ENCODE assay signal across 26 cellular contexts in the genomic region with DNA sequence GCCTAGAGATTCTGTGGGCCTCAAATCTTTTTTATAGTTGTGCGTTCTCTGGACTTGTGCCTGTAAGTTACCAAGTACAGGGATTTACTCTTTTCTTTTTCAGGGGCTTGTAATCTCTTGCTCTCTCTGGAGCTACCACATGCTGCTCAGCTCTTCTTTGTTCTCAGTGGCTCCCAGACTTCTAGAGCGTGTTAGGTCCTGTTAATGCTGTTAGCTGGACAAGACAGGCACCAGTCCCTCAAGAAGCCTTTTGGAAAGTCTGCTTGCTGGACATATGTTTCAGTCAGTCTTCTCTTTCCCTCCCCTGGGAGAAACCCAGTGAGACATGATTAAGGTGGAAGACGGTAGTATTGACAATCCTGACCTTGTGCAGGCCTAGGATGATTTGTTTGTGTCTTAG. TPM values are rescaled to one million over a fixed set of nuclear protein-coding genes. Genes with fewer than 3 reads are reported as not detected.
"Had no signal": no experiment of that assay in that cellular context is flagged by ENCODE, and none has a peak within 500 bp of the region (broad histone marks: within the 10 kb centered on the region; RNA-seq: fewer than 3 reads in every experiment).

No MANE protein-coding gene starts in this region.

- H3K36me3 ChIP-seq: esophagus squamous epithelium, prostate gland, stomach, thoracic aorta, transverse colon had no signal

- H3K27ac ChIP-seq: dorsolateral prefrontal cortex, epithelial cell of prostate, esophagus squamous epithelium, hepatocyte, parathyroid adenoma, prostate gland, skin epidermis, stomach, thoracic aorta, transverse colon had no signal

- H3K4me3 ChIP-seq: dorsolateral prefrontal cortex, esophagus squamous epithelium, hepatocyte, lung, prostate gland, skin epidermis, stomach, thoracic aorta, transverse colon had no signal

- H3K36me3 Mint-ChIP-seq: naive B cell had no signal

- H3K27ac Mint-ChIP-seq: naive B cell, nephron had no signal

- H3K27me3 Mint-ChIP-seq: naive B cell had no signal

- H3K4me3 Mint-ChIP-seq: naive B cell, nephron had no signal

- DNase-seq: cortex of kidney; dorsolateral prefrontal cortex; effector memory CD4-positive, alpha-beta T cell; esophagus squamous epithelium; foreskin fibroblast; head of caudate nucleus; left colon; left ventricle myocardium superior; mesenchymal stem cell; midbrain; naive B cell; retina; stimulated activated naive CD4-positive, alpha-beta T cell; stomach; substantia nigra; transverse colon had no signal

- ATAC-seq: left colon, left ventricle myocardium superior, sciatic nerve had no signal

- H3K27me3 ChIP-seq: dorsolateral prefrontal cortex, esophagus squamous epithelium, hepatocyte, stomach, transverse colon had no signal

- H3K4me1 ChIP-seq: parathyroid adenoma, prostate gland, transverse colon had no signal

- H3K9me3 ChIP-seq: esophagus squamous epithelium, prostate gland, thoracic aorta had no signal

- H3K4me1 Mint-ChIP-seq: naive B cell had no signal

RNA-seq across cellular contexts. Expression of a gene that starts 29.4 kb away (rescaled TPM):
- total RNA-seq: kidney epithelial cell, left ventricle myocardium superior had no signal
